In genomic region chr11:123775274-123775673, GRCh38 we compare ENCODE assay signal across 32 cellular contexts. TPM values are rescaled to one million over a fixed set of nuclear protein-coding genes. Genes with fewer than 3 reads are reported as not detected.
DNase-seq lines count a peak whose midpoint lies in the region; ATAC-seq and TF ChIP-seq lines count a peak whose summit lies in the region.
"Had no signal": no experiment of that assay in that cellular context is flagged by ENCODE, and none has a peak within 500 bp of the region (broad histone marks: within the 10 kb centered on the region; RNA-seq: fewer than 3 reads in every experiment).

No MANE protein-coding gene starts in this region.

- no peaks in the 10 kb centered on the region for H3K27me3 ChIP-seq in H9 (ENCODE audit: insufficient read depth, low read length)
- H3K27me3 ChIP-seq: SJCRH30 had no signal

- peak overlapping the region; percentile 31 for H3K4me2 ChIP-seq in H9 (ENCODE audit: insufficient read depth, insufficient read length, low read length)
- H3K4me2 ChIP-seq: smooth muscle cell had no signal

- no peak overlapping the region for H2BK12ac ChIP-seq in H9 (ENCODE audit: insufficient read length, low read depth, low read length)

- no peak overlapping the region for H2BK120ac ChIP-seq in H9 (ENCODE audit: low read depth, low read length, poor library complexity, severe bottlenecking)

- H3K27ac Mint-ChIP-seq in H9 = peak overlapping the region; percentile 40 to 99 (median 98)
- no peak overlapping the region for H3K27ac Mint-ChIP-seq in activated CD4-positive, alpha-beta T cell treated with anti-CD3 and anti-CD28 coated beads for 36 hours
- H3K27ac Mint-ChIP-seq in activated CD4-positive, alpha-beta T cell treated with anti-CD3 and anti-CD28 coated beads, Interleukin-2, amount 10 ng/mL, durations not matched to agents 24 days and 14 days = no peak overlapping the region
- H3K27ac Mint-ChIP-seq: activated T-cell treated with anti-CD3 and anti-CD28 coated beads, Interleukin-2, amount 50 U/mL, for 24 hours; CD8-positive, alpha-beta T cell; effector memory CD8-positive, alpha-beta T cell; natural killer cell treated with Interleukin-12 subunit alpha and Interleukin-12 subunit beta and Interleukin-15 and Interleukin-18, amount 100 ng/mL, for 72 hours had no signal

- no peak overlapping the region for H4K5ac ChIP-seq in H9 (ENCODE audit: insufficient read length, low read depth, low read length)

- H2AFZ ChIP-seq in H9 (ENCODE audit: low read length) = no peak overlapping the region

- H3K4ac ChIP-seq in H9 (ENCODE audit: low read depth, low read length) = no peak overlapping the region

- intact Hi-C loops in activated CD4-positive, alpha-beta T cell treated with anti-CD3 and anti-CD28 coated beads for 36 hours (cut with DNase I, micrococcal nuclease) = no loop called here
- intact Hi-C loops in activated CD4-positive, alpha-beta T cell treated with anti-CD3 and anti-CD28 coated beads, Interleukin-2, amount 10 ng/mL, durations not matched to agents 24 days and 14 days (cut with micrococcal nuclease) = no loop called here

- TF ChIP-seq CTCF in H9 (conservative IDR thresholded peaks at IDR 0.05) = no peak

- peaks cover 2 to 22% (median 19%) of the 10 kb centered on the region in 3 experiments for H3K36me3 Mint-ChIP-seq in H9 (ENCODE audit: insufficient read depth in 1 of 3, low read depth in 3 of 3)
- no peaks in the 10 kb centered on the region for H3K36me3 Mint-ChIP-seq in activated CD4-positive, alpha-beta T cell treated with anti-CD3 and anti-CD28 coated beads for 36 hours (ENCODE audit: low read depth)
- no peaks in the 10 kb centered on the region for H3K36me3 Mint-ChIP-seq in activated CD4-positive, alpha-beta T cell treated with anti-CD3 and anti-CD28 coated beads, Interleukin-2, amount 10 ng/mL, durations not matched to agents 24 days and 14 days (ENCODE audit: low read depth)
- H3K36me3 Mint-ChIP-seq: CD8-positive, alpha-beta T cell; natural killer cell treated with Interleukin-12 subunit alpha and Interleukin-12 subunit beta and Interleukin-15 and Interleukin-18, amount 100 ng/mL, for 72 hours had no signal

- H3K23ac ChIP-seq in H9 (ENCODE audit: insufficient read length, low read depth, low read length) = no peak overlapping the region

- no peak overlapping the region for H3T11ph ChIP-seq in H9 (ENCODE audit: low read length)

- H3K56ac ChIP-seq in H9 (ENCODE audit: insufficient read length, low read depth, low read length) = no peak overlapping the region

- H2BK15ac ChIP-seq in H9 (ENCODE audit: low read depth, low read length) = no peak overlapping the region

- H3K27ac ChIP-seq in H9 (ENCODE audit: insufficient read length, low read depth, low read length) = peak overlapping the region; percentile 99
- H3K27ac ChIP-seq: HL-60, SJCRH30 had no signal

- no peaks in the 10 kb centered on the region for H3K27me3 Mint-ChIP-seq in H9 (ENCODE audit: low read depth)
- peaks cover 13% of the 10 kb centered on the region for H3K27me3 Mint-ChIP-seq in activated CD4-positive, alpha-beta T cell treated with anti-CD3 and anti-CD28 coated beads for 36 hours
- peaks cover 13% of the 10 kb centered on the region for H3K27me3 Mint-ChIP-seq in activated CD4-positive, alpha-beta T cell treated with anti-CD3 and anti-CD28 coated beads, Interleukin-2, amount 10 ng/mL, durations not matched to agents 24 days and 14 days

- H3K4me1 ChIP-seq in H9 (ENCODE audit: insufficient read depth, low read length) = peaks cover 4% of the 10 kb centered on the region; the same call in 1 of the 2 replicates
- H3K4me1 ChIP-seq: SJCRH30 had no signal

- H2BK20ac ChIP-seq in H9 (ENCODE audit: low read depth, low read length, poor library complexity, severe bottlenecking) = no peak overlapping the region

- no peaks in the 10 kb centered on the region for H3K79me1 ChIP-seq in H9 (ENCODE audit: insufficient read depth, low read depth, low read length, poor library complexity, severe bottlenecking)

- H3K9me3 Mint-ChIP-seq in H9 = peaks cover 5 to 9% of the 10 kb centered on the region in 2 experiments; a peak in 4 of 5 replicates
- H3K9me3 Mint-ChIP-seq in activated CD4-positive, alpha-beta T cell treated with anti-CD3 and anti-CD28 coated beads for 36 hours (ENCODE audit: low read depth) = no peaks in the 10 kb centered on the region
- H3K9me3 Mint-ChIP-seq in activated CD4-positive, alpha-beta T cell treated with anti-CD3 and anti-CD28 coated beads, Interleukin-2, amount 10 ng/mL, durations not matched to agents 24 days and 14 days = peaks cover 4% of the 10 kb centered on the region
- H3K9me3 Mint-ChIP-seq: activated T-cell treated with anti-CD3 and anti-CD28 coated beads, Interleukin-2, amount 50 U/mL, for 24 hours; CD8-positive, alpha-beta T cell; effector memory CD8-positive, alpha-beta T cell; natural killer cell treated with Interleukin-12 subunit alpha and Interleukin-12 subunit beta and Interleukin-15 and Interleukin-18, amount 100 ng/mL, for 72 hours had no signal

- no peak overlapping the region for H3K18ac ChIP-seq in H9 (ENCODE audit: insufficient read length, low read depth, low read length)

- no peak overlapping the region for H3K14ac ChIP-seq in H9 (ENCODE audit: insufficient read depth, low read length)

- no CpG with 5 or more reads among the region's 1 CpG for WGBS in H9 (ENCODE audit: extremely low coverage, insufficient read length, low lambda C conversion rate)

- no peak overlapping the region for H2AK5ac ChIP-seq in H9 (ENCODE audit: insufficient read length, low read length)

- CTCF ChIA-PET in activated CD4-positive, alpha-beta T cell treated with anti-CD3 and anti-CD28 coated beads for 36 hours (lab: Charles Lee) = interaction anchor here (0.9 to 1.7 kb wide), 3 partner anchors 9 to 64 kb away, joined by 3 to 6 read pairs (median 4); no protein-coding TSS in a partner anchor

- POLR2A ChIA-PET in activated CD4-positive, alpha-beta T cell treated with anti-CD3 and anti-CD28 coated beads for 36 hours (lab: Charles Lee) = no interaction called here

- no peak overlapping the region for H3K4me3 Mint-ChIP-seq in H9
- no peak overlapping the region for H3K4me3 Mint-ChIP-seq in activated CD4-positive, alpha-beta T cell treated with anti-CD3 and anti-CD28 coated beads for 36 hours
- H3K4me3 Mint-ChIP-seq in activated CD4-positive, alpha-beta T cell treated with anti-CD3 and anti-CD28 coated beads, Interleukin-2, amount 10 ng/mL, durations not matched to agents 24 days and 14 days = no peak overlapping the region
- H3K4me3 Mint-ChIP-seq: activated T-cell treated with anti-CD3 and anti-CD28 coated beads, Interleukin-2, amount 50 U/mL, for 24 hours; CD8-positive, alpha-beta T cell; effector memory CD8-positive, alpha-beta T cell; natural killer cell treated with Interleukin-12 subunit alpha and Interleukin-12 subunit beta and Interleukin-15 and Interleukin-18, amount 100 ng/mL, for 72 hours had no signal

- peak; percentile 25 for DNase-seq in ELF-1 (ENCODE audit: low read depth, low spot score)
- peak; percentile 71 for DNase-seq in H9
- peak; percentile 95 for DNase-seq in iPS DF 19.7 (ENCODE audit: low read depth, low spot score)
- no peak for DNase-seq in NCI-H128 (lab: John Stamatoyannopoulos, UW; ENCODE audit: unreplicated experiment)
- no peak for DNase-seq in activated CD4-positive, alpha-beta T cell treated with anti-CD3 and anti-CD28 coated beads for 36 hours
- no peak for DNase-seq in activated CD4-positive, alpha-beta T cell treated with anti-CD3 and anti-CD28 coated beads, Interleukin-2, amount 10 ng/mL, durations not matched to agents 24 days and 14 days
- DNase-seq: activated CD8-positive, alpha-beta memory T cell treated with anti-CD3 and anti-CD28 coated beads for 24 hours; activated naive CD4-positive, alpha-beta T cell; activated T-cell treated with anti-CD3 and anti-CD28 coated beads, Interleukin-2, amount 50 U/mL, for 24 hours; CD8-positive, alpha-beta T cell; DMS 273 treated with DMSO at 0.1 percent for 48 hours; effector memory CD8-positive, alpha-beta T cell; foreskin melanocyte; IMR-90; kidney; NCI-H1105; NCI-H2081; NCI-H345; NK-92 treated with Interleukin-12 subunit alpha and Interleukin-12 subunit beta, amount 100 ng/mL, for 24 hours; stimulated activated CD4-positive, alpha-beta T cell treated with anti-CD3 and anti-CD28 coated beads, Interleukin-2, amount 100 ng/mL, for 24 hours had no signal

- no peaks in the 10 kb centered on the region for H3K79me2 ChIP-seq in H9 (ENCODE audit: insufficient read depth, low read length)

- H3K9me3 ChIP-seq in H9 (ENCODE audit: control insufficient read depth, low read depth, low read length) = no peaks in the 10 kb centered on the region
- H3K9me3 ChIP-seq: SJCRH30 had no signal

- H3K9ac ChIP-seq in H9 (ENCODE audit: extremely low read depth, insufficient read length, low read length) = no peak overlapping the region

- H4K8ac ChIP-seq in H9 (replicated peaks; ENCODE audit: insufficient read length, low read depth, low read length) = no peak overlapping the region

- no peak overlapping the region for H4K91ac ChIP-seq in H9 (ENCODE audit: insufficient read length, low read depth, low read length)

- H4K20me1 ChIP-seq in H9 (ENCODE audit: control insufficient read depth, insufficient read depth, insufficient read length) = no peaks in the 10 kb centered on the region

- H3K4me1 Mint-ChIP-seq in H9 = peaks cover 62 to 69% of the 10 kb centered on the region in 2 experiments
- H3K4me1 Mint-ChIP-seq in activated CD4-positive, alpha-beta T cell treated with anti-CD3 and anti-CD28 coated beads for 36 hours = no peaks in the 10 kb centered on the region
- H3K4me1 Mint-ChIP-seq in activated CD4-positive, alpha-beta T cell treated with anti-CD3 and anti-CD28 coated beads, Interleukin-2, amount 10 ng/mL, durations not matched to agents 24 days and 14 days = no peaks in the 10 kb centered on the region

- no peaks in the 10 kb centered on the region for H3K23me2 ChIP-seq in H9 (ENCODE audit: insufficient read length, low read depth, low read length, poor library complexity, severe bottlenecking)

- ATAC-seq in HG03520 (IDR thresholded peaks at IDR 0.05; ENCODE audit: unreplicated experiment) (peak; percentile 67), HG03108 (IDR thresholded peaks at IDR 0.05; ENCODE audit: unreplicated experiment) (no peak)
- ATAC-seq in activated CD4-positive, alpha-beta T cell treated with anti-CD3 and anti-CD28 coated beads for 36 hours = no peak
- ATAC-seq: CD8-positive, alpha-beta T cell; effector memory CD8-positive, alpha-beta T cell; esophagus mucosa; natural killer cell treated with Interleukin-12 subunit alpha and Interleukin-12 subunit beta and Interleukin-15 and Interleukin-18, amount 100 ng/mL, for 72 hours had no signal

- no peak overlapping the region for H2BK5ac ChIP-seq in H9 (ENCODE audit: insufficient read length, low read length)

RNA-seq across cellular contexts. Expression of gene OR6X1, which starts 21.0 kb away (rescaled TPM):
- total RNA-seq in H9 (2021) = not detected in 2 replicates
- total RNA-seq in activated CD4-positive, alpha-beta T cell treated with anti-CD3 and anti-CD28 coated beads for 36 hours = not detected
- not detected in 2 replicates for total RNA-seq in activated CD4-positive, alpha-beta T cell treated with anti-CD3 and anti-CD28 coated beads, Interleukin-2, amount 10 ng/mL, durations not matched to agents 24 days and 14 days
- total RNA-seq: A172; CD8-positive, alpha-beta T cell; esophagus mucosa; IMR-90; kidney; lower leg skin; natural killer cell treated with Interleukin-12 subunit alpha and Interleukin-12 subunit beta and Interleukin-15 and Interleukin-18, amount 100 ng/mL, for 72 hours; osteocyte; renal cortical epithelial cell; SJCRH30; smooth muscle cell; T-helper 1 cell treated with Interleukin-12 subunit alpha and Interleukin-12 subunit beta and Interleukin-4 antibody, amounts not matched to agents 30 ng/mL and 1 ng/mL, for 36 hours had no signal

RNA-seq across cellular contexts. Expression of gene OR6M1, which starts 30.9 kb away (rescaled TPM):
- not detected in 2 replicates for total RNA-seq in H9 (2021)
- total RNA-seq in activated CD4-positive, alpha-beta T cell treated with anti-CD3 and anti-CD28 coated beads for 36 hours = not detected
- total RNA-seq in activated CD4-positive, alpha-beta T cell treated with anti-CD3 and anti-CD28 coated beads, Interleukin-2, amount 10 ng/mL, durations not matched to agents 24 days and 14 days = not detected in 2 replicates
- total RNA-seq: A172; CD8-positive, alpha-beta T cell; esophagus mucosa; IMR-90; kidney; lower leg skin; natural killer cell treated with Interleukin-12 subunit alpha and Interleukin-12 subunit beta and Interleukin-15 and Interleukin-18, amount 100 ng/mL, for 72 hours; osteocyte; renal cortical epithelial cell; SJCRH30; smooth muscle cell; T-helper 1 cell treated with Interleukin-12 subunit alpha and Interleukin-12 subunit beta and Interleukin-4 antibody, amounts not matched to agents 30 ng/mL and 1 ng/mL, for 36 hours had no signal

RNA-seq across cellular contexts. Expression of gene ZNF202, which starts 33.8 kb away (rescaled TPM):
- total RNA-seq in H9 (2021) = 46.5 and 49.2 TPM in 2 replicates
- 10 to 100 TPM in 1 of 2 experiments, 1 to 10 TPM in 1; 9.5 to 12.1 TPM for total RNA-seq in activated CD4-positive, alpha-beta T cell treated with anti-CD3 and anti-CD28 coated beads for 36 hours
- 22.6 and 22.9 TPM in 2 replicates for total RNA-seq in activated CD4-positive, alpha-beta T cell treated with anti-CD3 and anti-CD28 coated beads, Interleukin-2, amount 10 ng/mL, durations not matched to agents 24 days and 14 days

Comparison
In these comparisons a context has a peak if more than half of its experiments do, and no peak if none do; other contexts are left out.
1. DNase-seq: peak in ELF-1 (single experiment), H9 (single experiment) and iPS DF 19.7 (single experiment); none in NCI-H128 (single experiment), activated CD4-positive, alpha-beta T cell treated with anti-CD3 and anti-CD28 coated beads for 36 hours (single experiment) and activated CD4-positive, alpha-beta T cell treated with anti-CD3 and anti-CD28 coated beads, Interleukin-2, amount 10 ng/mL, durations not matched to agents 24 days and 14 days (single experiment).
2. H3K27ac Mint-ChIP-seq: peak in H9 (3 of 3); none in activated CD4-positive, alpha-beta T cell treated with anti-CD3 and anti-CD28 coated beads for 36 hours (single experiment) and activated CD4-positive, alpha-beta T cell treated with anti-CD3 and anti-CD28 coated beads, Interleukin-2, amount 10 ng/mL, durations not matched to agents 24 days and 14 days (single experiment).